3 cellular contexts compared by ENCODE assay signal in genomic region chr5:76945201-76945600, GRCh38. TPM values are rescaled to one million over a fixed set of nuclear protein-coding genes. Genes with fewer than 3 reads are reported as not detected.
"Had no signal": no experiment of that assay in that cellular context is flagged by ENCODE, and none has a peak within 500 bp of the region (broad histone marks: within the 10 kb centered on the region; RNA-seq: fewer than 3 reads in every experiment).

No MANE protein-coding gene starts in this region.

RNA-seq across cellular contexts. Expression of gene CRHBP, which starts 7.6 kb away (rescaled TPM):
- total RNA-seq: dermis microvascular lymphatic vessel endothelial cell, fibroblast of villous mesenchyme, WTC11 had no signal
